Comparison of ENCODE assay signal across 8 cellular contexts in genomic region chr16:88569614-88569984, GRCh38. TPM values are rescaled to one million over a fixed set of nuclear protein-coding genes. Genes with fewer than 3 reads are reported as not detected.
A peak's percentile ranks its signal among the peaks of the same experiment; 100 is the strongest.
DNase-seq lines count a peak whose midpoint lies in the region; ATAC-seq and TF ChIP-seq lines count a peak whose summit lies in the region.

No MANE protein-coding gene starts in this region.

- H3K4me1 Mint-ChIP-seq in dendritic cell treated with granulocyte-macrophage colony-stimulating factor and Interleukin-4, amounts not matched to agents 40 ng/mL and 50 ng/mL, for 4 days (ENCODE audit: low read depth) = peaks cover 35% of the 10 kb centered on the region

- H3K4me3 Mint-ChIP-seq in dendritic cell treated with granulocyte-macrophage colony-stimulating factor and Interleukin-4, amounts not matched to agents 40 ng/mL and 50 ng/mL, for 4 days = peak overlapping the region; percentile 80

- H3K27me3 Mint-ChIP-seq in dendritic cell treated with granulocyte-macrophage colony-stimulating factor and Interleukin-4, amounts not matched to agents 40 ng/mL and 50 ng/mL, for 4 days = peaks cover 1% of the 10 kb centered on the region

- ATAC-seq in mucosa of descending colon = peak; percentile 22

- peak overlapping the region; percentile 49 for H3K4me3 ChIP-seq in H7 (ENCODE audit: insufficient read depth, low read depth, low read length)
- H3K4me3 ChIP-seq in mucosa of descending colon = peak overlapping the region; percentile 20

- no peaks in the 10 kb centered on the region for H3K9me3 Mint-ChIP-seq in dendritic cell treated with granulocyte-macrophage colony-stimulating factor and Interleukin-4, amounts not matched to agents 40 ng/mL and 50 ng/mL, for 4 days

- H3K36me3 Mint-ChIP-seq in dendritic cell treated with granulocyte-macrophage colony-stimulating factor and Interleukin-4, amounts not matched to agents 40 ng/mL and 50 ng/mL, for 4 days (ENCODE audit: low read depth) = peaks cover 29% of the 10 kb centered on the region

- no peak for TF ChIP-seq CTCF in mucosa of descending colon (IDR thresholded peaks at IDR 0.05)

- H3K4me1 ChIP-seq in mucosa of descending colon (ENCODE audit: low read depth) = peaks cover 18% of the 10 kb centered on the region

- intact Hi-C loops in dendritic cell treated with granulocyte-macrophage colony-stimulating factor and Interleukin-4, amounts not matched to agents 40 ng/mL and 50 ng/mL, for 4 days (cut with micrococcal nuclease) = loop anchor here (10.0 kb wide), 1 partner anchor 125 kb away; no protein-coding TSS in a partner anchor
- intact Hi-C loops in mucosa of descending colon (cut with DNase I, micrococcal nuclease) = loop anchor here in 1 of 2 donors (10.0 kb wide), 1 partner anchor 125 kb away; no protein-coding TSS in a partner anchor

- H3K9me3 ChIP-seq in mucosa of descending colon = no peaks in the 10 kb centered on the region

- DNase-seq in ELR (ENCODE audit: low read depth) (peak; percentile 34), H7 (peak; percentile 84), M059J (ENCODE audit: low read depth) (peak; percentile 30), mucosa of descending colon (peak in 2 of 3 donors; percentile 23 to 65), RPMI8226 (no peak), NCI-H2227 treated with DMSO at 0.1 percent for 48 hours (lab: John Stamatoyannopoulos, UW) (no peak), NK-92 (lab: John Stamatoyannopoulos, UW; ENCODE audit: unreplicated experiment) (no peak)

- peak overlapping the region; percentile 84 for H3K27ac Mint-ChIP-seq in dendritic cell treated with granulocyte-macrophage colony-stimulating factor and Interleukin-4, amounts not matched to agents 40 ng/mL and 50 ng/mL, for 4 days

- H3K27me3 ChIP-seq in H7 (ENCODE audit: control insufficient read depth, insufficient read depth, low read length) = no peaks in the 10 kb centered on the region

- H3K36me3 ChIP-seq in H7 (replicated peaks; ENCODE audit: control insufficient read depth, insufficient read depth, low read length) = peaks cover 4% of the 10 kb centered on the region; the same call in 1 of the 2 replicates
- peaks cover 3% of the 10 kb centered on the region for H3K36me3 ChIP-seq in mucosa of descending colon (ENCODE audit: low read depth)

RNA-seq across cellular contexts. Expression of gene ZC3H18, which starts 0.6 kb away (rescaled TPM):
- total RNA-seq in H7 (2014; rRNA removed; shearing (Covaris generic)) = 19.5 and 20.0 TPM in 2 replicates
- 13.3 and 20.4 TPM in 2 replicates for total RNA-seq in M059J (2014; rRNA removed; shearing (Covaris generic))
- total RNA-seq in mucosa of descending colon = 10 to 100 TPM; 37.4 to 54.8 (median 48.1) TPM

Comparison
In these comparisons a context has a peak if more than half of its experiments do, and no peak if none do; other contexts are left out.
1. DNase-seq: peak in ELR (single experiment), H7 (single experiment), M059J (single experiment) and mucosa of descending colon (2 of 3); none in RPMI8226 (single experiment), NCI-H2227 treated with DMSO at 0.1 percent for 48 hours (single experiment) and NK-92 (single experiment).